ENCODE assay signal across 25 cellular contexts in genomic region chr19:39359026-39359425, GRCh38.
"Had no signal": no experiment of that assay in that cellular context is flagged by ENCODE, and none has a peak within 500 bp of the region (broad histone marks: within the 10 kb centered on the region; RNA-seq: fewer than 3 reads in every experiment).

No MANE protein-coding gene starts in this region.

- H3K27me3 ChIP-seq: esophagus muscularis mucosa, gastrocnemius medialis, heart right ventricle, neural progenitor cell, pancreas, right lobe of liver, thyroid gland had no signal

- H3K9me3 Mint-ChIP-seq: effector memory CD8-positive, alpha-beta T cell; natural killer cell treated with Interleukin-12 subunit alpha and Interleukin-12 subunit beta and Interleukin-15 and Interleukin-18, amount 100 ng/mL, for 72 hours; neural progenitor cell; stimulated activated memory B cell treated with anti-CD40 and anti-IgM and Interleukin-4, amounts not matched to agents 10 μg/mL and 1 μg/mL and 100 μg/mL, for 72 hours; stimulated activated naive CD8-positive, alpha-beta T cell treated with anti-CD3 and anti-CD28 coated beads, Interleukin-15, amount 100 ng/mL, for 72 hours; type B pancreatic cell had no signal

- ATAC-seq: effector memory CD8-positive, alpha-beta T cell; gastrocnemius medialis; heart right ventricle; left cardiac atrium; natural killer cell treated with Interleukin-12 subunit alpha and Interleukin-12 subunit beta and Interleukin-15 and Interleukin-18, amount 100 ng/mL, for 72 hours; pancreas; right lobe of liver; stimulated activated memory B cell treated with anti-CD40 and anti-IgM and Interleukin-4, amounts not matched to agents 10 μg/mL and 1 μg/mL and 100 μg/mL, for 72 hours; stimulated activated naive CD8-positive, alpha-beta T cell treated with anti-CD3 and anti-CD28 coated beads, Interleukin-15, amount 100 ng/mL, for 72 hours had no signal

- H3K9me3 ChIP-seq: esophagus muscularis mucosa, gastrocnemius medialis, heart right ventricle, left ventricle myocardium inferior, pancreas, prostate gland, right lobe of liver, thyroid gland had no signal

- H3K27me3 Mint-ChIP-seq: effector memory CD8-positive, alpha-beta T cell; natural killer cell treated with Interleukin-12 subunit alpha and Interleukin-12 subunit beta and Interleukin-15 and Interleukin-18, amount 100 ng/mL, for 72 hours; stimulated activated memory B cell treated with anti-CD40 and anti-IgM and Interleukin-4, amounts not matched to agents 10 μg/mL and 1 μg/mL and 100 μg/mL, for 72 hours; stimulated activated naive CD8-positive, alpha-beta T cell treated with anti-CD3 and anti-CD28 coated beads, Interleukin-15, amount 100 ng/mL, for 72 hours; type B pancreatic cell had no signal

- DNase-seq: effector memory CD8-positive, alpha-beta T cell; gastrocnemius medialis; heart right ventricle; hypothalamus; islet precursor cell; left cardiac atrium; left ventricle myocardium inferior; mesenchymal stem cell; midbrain; nucleus accumbens; pancreas; retina; right lobe of liver; stimulated activated CD4-positive, alpha-beta T cell treated with anti-CD3 and anti-CD28 coated beads, Interleukin-4, amount 100 ng/mL, for 1 hour; stimulated activated CD8-positive, alpha-beta memory T cell treated with anti-CD3 and anti-CD28 coated beads, Interleukin-4, amount 100 ng/mL, for 48 hours; stimulated activated naive CD8-positive, alpha-beta T cell treated with anti-CD3 and anti-CD28 coated beads, Interleukin-15, amount 100 ng/mL, for 72 hours; thyroid gland had no signal

- H3K4me1 Mint-ChIP-seq: neural progenitor cell had no signal

- H3K27ac Mint-ChIP-seq: effector memory CD8-positive, alpha-beta T cell; natural killer cell treated with Interleukin-12 subunit alpha and Interleukin-12 subunit beta and Interleukin-15 and Interleukin-18, amount 100 ng/mL, for 72 hours; neural progenitor cell; stimulated activated memory B cell treated with anti-CD40 and anti-IgM and Interleukin-4, amounts not matched to agents 10 μg/mL and 1 μg/mL and 100 μg/mL, for 72 hours; stimulated activated naive CD8-positive, alpha-beta T cell treated with anti-CD3 and anti-CD28 coated beads, Interleukin-15, amount 100 ng/mL, for 72 hours; type B pancreatic cell had no signal

- H3K4me3 ChIP-seq: esophagus muscularis mucosa, gastrocnemius medialis, heart right ventricle, left ventricle myocardium inferior, lung, neural progenitor cell, pancreas, prostate gland, right lobe of liver, thyroid gland had no signal

- H3K4me1 ChIP-seq: neural progenitor cell, pancreas, prostate gland had no signal

- H3K4me3 Mint-ChIP-seq: effector memory CD8-positive, alpha-beta T cell; natural killer cell treated with Interleukin-12 subunit alpha and Interleukin-12 subunit beta and Interleukin-15 and Interleukin-18, amount 100 ng/mL, for 72 hours; neural progenitor cell; stimulated activated memory B cell treated with anti-CD40 and anti-IgM and Interleukin-4, amounts not matched to agents 10 μg/mL and 1 μg/mL and 100 μg/mL, for 72 hours; stimulated activated naive CD8-positive, alpha-beta T cell treated with anti-CD3 and anti-CD28 coated beads, Interleukin-15, amount 100 ng/mL, for 72 hours; type B pancreatic cell had no signal

- H3K27ac ChIP-seq: epithelial cell of prostate, esophagus muscularis mucosa, gastrocnemius medialis, heart right ventricle, left ventricle myocardium inferior, neural progenitor cell, pancreas, prostate gland, right lobe of liver, thyroid gland had no signal
